In the genomic region with DNA sequence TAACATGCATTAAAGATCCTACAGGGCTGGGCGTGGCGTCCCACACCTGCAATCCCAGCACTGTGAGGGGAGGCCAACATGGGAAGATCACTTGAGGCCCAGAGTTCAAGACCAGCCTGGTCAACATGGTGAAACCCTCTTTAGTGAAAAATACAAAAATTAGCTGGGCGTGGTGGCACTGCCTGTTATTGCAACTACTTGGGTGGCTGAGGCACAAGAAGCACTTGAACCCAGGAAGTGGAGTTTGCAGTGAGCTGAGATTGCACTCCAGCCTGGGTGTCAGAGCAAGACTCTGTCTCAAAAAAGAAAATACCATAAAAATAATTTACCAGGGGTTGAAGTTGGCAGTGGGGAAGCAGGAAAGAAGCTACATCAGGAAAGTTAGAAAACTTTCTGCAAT, we compare ENCODE assay signal across 1 cellular context.
TF ChIP-seq lines count a peak whose summit lies in the region.

No MANE protein-coding gene starts in this region.

TF ChIP-seq in GM23338, 12 proteins besides CTCF, POLR2A, EP300 and RAD21:
- no peak for TF ChIP-seq ZNF331 (CRISPR knock-in tag; IDR thresholded peaks at IDR 0.05; ENCODE audit: low read depth)
- TF ChIP-seq EZH2phosphoT487 (IDR thresholded peaks at IDR 0.05; ENCODE audit: unreplicated experiment) = no peak
- TF ChIP-seq, protein P1, sequence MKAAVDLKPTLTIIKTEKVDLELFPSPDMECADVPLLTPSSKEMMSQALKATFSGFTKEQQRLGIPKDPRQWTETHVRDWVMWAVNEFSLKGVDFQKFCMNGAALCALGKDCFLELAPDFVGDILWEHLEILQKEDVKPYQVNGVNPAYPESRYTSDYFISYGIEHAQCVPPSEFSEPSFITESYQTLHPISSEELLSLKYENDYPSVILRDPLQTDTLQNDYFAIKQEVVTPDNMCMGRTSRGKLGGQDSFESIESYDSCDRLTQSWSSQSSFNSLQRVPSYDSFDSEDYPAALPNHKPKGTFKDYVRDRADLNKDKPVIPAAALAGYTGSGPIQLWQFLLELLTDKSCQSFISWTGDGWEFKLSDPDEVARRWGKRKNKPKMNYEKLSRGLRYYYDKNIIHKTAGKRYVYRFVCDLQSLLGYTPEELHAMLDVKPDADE (IDR thresholded peaks at IDR 0.05) = no peak
- TF ChIP-seq NANOG (IDR thresholded peaks at IDR 0.05; ENCODE audit: borderline replicate concordance) = no peak
- TF ChIP-seq STAT1 (IDR thresholded peaks at IDR 0.05; ENCODE audit: unreplicated experiment) = no peak
- no peak for TF ChIP-seq POLR2AphosphoS5 (IDR thresholded peaks at IDR 0.05; ENCODE audit: low read depth)
